In genomic region chr11:115548878-115549528, GRCh38 we compare ENCODE assay signal across 14 cellular contexts. TPM values are rescaled to one million over a fixed set of nuclear protein-coding genes. Genes with fewer than 3 reads are reported as not detected.
DNase-seq lines count a peak whose midpoint lies in the region; ATAC-seq, FAIRE-seq and TF ChIP-seq lines count a peak whose summit lies in the region.
"Had no signal": no experiment of that assay in that cellular context is flagged by ENCODE, and none has a peak within 500 bp of the region (broad histone marks: within the 10 kb centered on the region; RNA-seq: fewer than 3 reads in every experiment).

No MANE protein-coding gene starts in this region.

- H3K27ac Mint-ChIP-seq in CD8-positive, alpha-beta T cell: peak overlapping the region; percentile 47
- H3K27ac Mint-ChIP-seq: activated CD4-positive, alpha-beta T cell treated with anti-CD3 and anti-CD28 coated beads for 36 hours had no signal

- no peaks in the 10 kb centered on the region for H3K4me1 Mint-ChIP-seq in CD8-positive, alpha-beta T cell (ENCODE audit: low read depth)
- H3K4me1 Mint-ChIP-seq: activated CD4-positive, alpha-beta T cell treated with anti-CD3 and anti-CD28 coated beads for 36 hours had no signal

- H3K36me3 ChIP-seq in CD8-positive, alpha-beta T cell (ENCODE audit: insufficient read depth, low read length): no peaks in the 10 kb centered on the region
- no peaks in the 10 kb centered on the region for H3K36me3 ChIP-seq in HAP-1 (replicated peaks)
- H3K36me3 ChIP-seq in kidney (ENCODE audit: control insufficient read depth in 1 of 2, insufficient read depth in 2 of 2, low read length in 2 of 2): no peaks in the 10 kb centered on the region
- H3K36me3 ChIP-seq: esophagus muscularis mucosa had no signal

- H3K4me3 Mint-ChIP-seq in CD8-positive, alpha-beta T cell: no peak overlapping the region
- H3K4me3 Mint-ChIP-seq: activated CD4-positive, alpha-beta T cell treated with anti-CD3 and anti-CD28 coated beads for 36 hours; activated T-cell treated with anti-CD3 and anti-CD28 coated beads, Interleukin-2, amount 50 U/mL, for 4 hours had no signal

- CTCF ChIA-PET in CD8-positive, alpha-beta T cell (lab: Charles Lee): no interaction called here

- H3K9ac ChIP-seq in kidney (ENCODE audit: low read length in 2 of 2): no peak overlapping the region

- TF ChIP-seq CTCF in CD8-positive, alpha-beta T cell (IDR thresholded peaks at IDR 0.05): no peak
- no peak for TF ChIP-seq CTCF in kidney (IDR thresholded peaks at IDR 0.05; ENCODE audit: borderline replicate concordance, extremely low read depth, insufficient read depth)

- no peaks in the 10 kb centered on the region for H3K36me3 Mint-ChIP-seq in CD8-positive, alpha-beta T cell

- H3K9me3 Mint-ChIP-seq in CD8-positive, alpha-beta T cell: no peaks in the 10 kb centered on the region
- H3K9me3 Mint-ChIP-seq: activated T-cell treated with anti-CD3 and anti-CD28 coated beads, Interleukin-2, amount 50 U/mL, for 4 hours had no signal

- no peak for ATAC-seq in CD8-positive, alpha-beta T cell
- ATAC-seq in left colon (peak; percentile 63), GM18907 (IDR thresholded peaks at IDR 0.05; ENCODE audit: unreplicated experiment) (no peak)
- ATAC-seq: activated CD4-positive, alpha-beta T cell treated with anti-CD3 and anti-CD28 coated beads for 36 hours; activated T-cell treated with anti-CD3 and anti-CD28 coated beads, Interleukin-2, amount 50 U/mL, for 4 hours had no signal

- in situ Hi-C loops in HAP-1 (cut with MboI; ENCODE audit: low sequenced_read_pairs): no loop called here

- intact Hi-C loops in CD8-positive, alpha-beta T cell (cut with DNase I, micrococcal nuclease): no loop called here
- intact Hi-C loops in left colon (cut with DNase I, micrococcal nuclease) (no loop called here), kidney (cut with DNase I) (no loop called here)

- POLR2A ChIA-PET in CD8-positive, alpha-beta T cell (lab: Charles Lee): no interaction called here

- H3K27ac ChIP-seq in CD8-positive, alpha-beta T cell (ENCODE audit: low read depth, low read length): no peak overlapping the region
- H3K27ac ChIP-seq in kidney (ENCODE audit: low read depth in 2 of 2, low read length in 2 of 2): no peak overlapping the region
- H3K27ac ChIP-seq: esophagus muscularis mucosa, PC-9 had no signal

- H3K27me3 ChIP-seq in CD8-positive, alpha-beta T cell (ENCODE audit: insufficient read depth, low read length): no peaks in the 10 kb centered on the region
- no peaks in the 10 kb centered on the region for H3K27me3 ChIP-seq in HAP-1 (ENCODE audit: low read depth)

- DNase-seq in CD8-positive, alpha-beta T cell: no peak
- peak; percentile 34 for DNase-seq in HT1080 (ENCODE audit: low read depth)
- peak; percentile 79 for DNase-seq in RCC 7860 (ENCODE audit: low spot score)
- DNase-seq in left colon: peak; percentile 8 to 29
- DNase-seq in HAP-1 (ENCODE audit: low spot score in 2 of 2): no peak
- DNase-seq in kidney: no peak
- no peak for DNase-seq in DMS 273 treated with DMSO at 0.1 percent for 48 hours (lab: John Stamatoyannopoulos, UW)
- DNase-seq: activated CD4-positive, alpha-beta T cell treated with anti-CD3 and anti-CD28 coated beads for 36 hours; activated T-cell treated with anti-CD3 and anti-CD28 coated beads, Interleukin-2, amount 50 U/mL, for 4 hours; NCI-H1694; PC-9; stimulated activated CD4-positive, alpha-beta T cell treated with anti-CD3 and anti-CD28 coated beads, Interleukin-2, amount 100 ng/mL, for 48 hours had no signal

- H3K4me1 ChIP-seq in CD8-positive, alpha-beta T cell (ENCODE audit: insufficient read depth, low read length): no peaks in the 10 kb centered on the region
- no peaks in the 10 kb centered on the region for H3K4me1 ChIP-seq in HAP-1
- no peaks in the 10 kb centered on the region for H3K4me1 ChIP-seq in kidney (ENCODE audit: control insufficient read depth in 1 of 2, insufficient read depth in 1 of 2, low read depth in 1 of 2, low read length in 2 of 2)
- H3K4me1 ChIP-seq: esophagus muscularis mucosa had no signal

- no peaks in the 10 kb centered on the region for H3K9me3 ChIP-seq in CD8-positive, alpha-beta T cell (ENCODE audit: low read length)
- H3K9me3 ChIP-seq in HAP-1: no peaks in the 10 kb centered on the region
- H3K9me3 ChIP-seq in kidney (ENCODE audit: control insufficient read depth in 1 of 2, low read length in 2 of 2): no peaks in the 10 kb centered on the region
- H3K9me3 ChIP-seq: esophagus muscularis mucosa had no signal

- FAIRE-seq in RCC 7860 (lab: Jason Lieb, UNC) (peak; percentile 30), kidney (lab: Jason Lieb, UNC) (no peak)

- no peak overlapping the region for H3K4me3 ChIP-seq in CD8-positive, alpha-beta T cell (ENCODE audit: low read depth, low read length)
- no peak overlapping the region for H3K4me3 ChIP-seq in HAP-1
- no peak overlapping the region for H3K4me3 ChIP-seq in kidney (ENCODE audit: low read length in 2 of 2)
- H3K4me3 ChIP-seq: esophagus muscularis mucosa, PC-9 had no signal

- peaks cover 8% of the 10 kb centered on the region for H3K27me3 Mint-ChIP-seq in CD8-positive, alpha-beta T cell (ENCODE audit: low read depth)

RNA-seq across cellular contexts. Expression of gene CADM1, which starts 44.8 kb away (rescaled TPM):
- under 1 TPM; 0.69 to 0.92 TPM for total RNA-seq in CD8-positive, alpha-beta T cell
- 30.1 and 30.8 TPM in 2 replicates for total RNA-seq in HT1080 (2014; rRNA removed; shearing (Covaris generic))
- 35.2 and 38.4 TPM in 2 replicates for polyA plus RNA-seq in HT1080 (2015; cell fraction: cytosol; rRNA removed)
- polyA plus RNA-seq in HT1080 (2015; cell fraction: nucleus; rRNA removed): 79.5 and 90.2 TPM in 2 replicates
- total RNA-seq in left colon (1 to 10 TPM; 3.8 to 5.8 TPM), kidney (33.5 TPM)
- polyA plus RNA-seq in kidney (ENCODE audit: insufficient read depth, low read depth, low replicate concordance): 24.0 TPM
- total RNA-seq: PC-9 had no signal

Comparison
In these comparisons a context has a peak if more than half of its experiments do, and no peak if none do; other contexts are left out.
1. DNase-seq: peak in HT1080 (single experiment), RCC 7860 (single experiment) and left colon (2 of 2); none in CD8-positive, alpha-beta T cell (0 of 7), HAP-1 (0 of 2), kidney (single experiment) and DMS 273 treated with DMSO at 0.1 percent for 48 hours (single experiment).